Comparison of ENCODE assay signal across 8 cellular contexts in the genomic region with DNA sequence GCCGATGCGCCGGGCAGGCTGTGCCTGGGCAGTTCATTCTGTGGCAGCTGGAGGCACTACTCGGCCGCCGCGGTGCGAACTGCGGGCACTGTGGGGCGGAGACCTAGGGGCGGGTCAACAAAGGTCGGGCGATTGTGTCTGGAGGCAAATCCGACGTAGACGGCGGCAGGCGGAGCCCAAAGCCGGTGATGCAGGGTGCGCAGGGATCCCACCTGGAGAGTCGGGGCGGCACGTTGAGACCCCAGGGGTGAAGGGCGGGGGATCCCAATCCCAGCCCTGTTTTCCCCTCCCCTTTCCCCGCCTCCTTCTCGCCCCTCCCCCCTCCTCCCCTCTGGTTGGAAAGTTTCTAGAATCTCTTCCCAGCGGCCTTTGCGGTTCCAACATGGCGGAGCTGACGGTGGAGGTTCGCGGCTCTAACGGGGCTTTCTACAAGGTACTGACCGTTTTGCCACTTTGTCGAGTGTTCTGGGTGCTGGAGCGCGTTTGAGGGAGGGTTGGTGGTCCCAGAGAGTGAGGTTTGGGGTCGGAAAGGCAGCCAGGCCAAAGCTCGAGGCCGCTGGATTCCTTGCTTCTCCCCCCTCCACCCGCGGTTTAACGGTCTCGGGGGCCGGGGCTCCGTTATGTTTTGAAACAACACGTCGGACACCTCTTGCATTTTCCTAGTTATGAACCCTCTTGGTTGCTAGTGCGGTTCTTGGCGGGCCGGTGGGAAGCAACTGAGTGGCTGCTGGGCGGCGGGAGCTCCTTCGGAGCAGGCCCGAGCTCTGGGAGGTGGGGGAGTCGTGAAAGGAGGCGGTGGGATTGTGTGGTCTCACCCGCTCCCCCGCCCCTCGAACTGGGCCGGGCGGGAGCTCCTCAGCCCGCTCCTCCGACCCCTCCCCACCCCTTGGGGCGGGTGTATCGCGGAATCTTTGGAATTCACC. TPM values are rescaled to one million over a fixed set of nuclear protein-coding genes. Genes with fewer than 3 reads are reported as not detected.
A peak's percentile ranks its signal among the peaks of the same experiment; 100 is the strongest.
DNase-seq lines count a peak whose midpoint lies in the region; ATAC-seq and TF ChIP-seq lines count a peak whose summit lies in the region.

A gene (plus strand): TSS at position 367 of the 923 bp plus-strand sequence. CDS start 16 bp downstream, at position 383.

- POLR2A ChIA-PET in PC-9 (lab: Charles Lee; ENCODE audit: unreplicated experiment) = interaction anchor here (0.6 to 0.7 kb wide), 4 partner anchors 57 to 1350 kb away, joined by 4 to 32 read pairs (median 4); a partner anchor contains a TSS

- peak within 1 kb of the TSS; percentile 79 for H3K4me2 ChIP-seq in PC-9

- peak within 1 kb of the TSS; percentile 88 for H2AFZ ChIP-seq in PC-9

- peaks cover 44% of the 10 kb centered on the region for H4K20me1 ChIP-seq in PC-9 (ENCODE audit: insufficient read depth)

- ATAC-seq in GM21717 (IDR thresholded peaks at IDR 0.05; ENCODE audit: unreplicated experiment) = peak; percentile 100
- ATAC-seq in esophagus mucosa = peak; percentile 98

- H3K9me3 ChIP-seq in PC-9 (ENCODE audit: insufficient read depth, low read depth) = no peaks in the 10 kb centered on the region
- H3K9me3 ChIP-seq in muscle layer of duodenum (ENCODE audit: control insufficient read depth in 1 of 2, low read length in 2 of 2) = no peaks in the 10 kb centered on the region

- peak within 1 kb of the TSS; percentile 63 for H3K4me3 ChIP-seq in PC-9
- H3K4me3 ChIP-seq in muscle layer of duodenum (ENCODE audit: low read depth in 1 of 2, low read length in 2 of 2) = peak within 1 kb of the TSS; percentile 94 to 95

- H3K4me1 ChIP-seq in PC-9 (replicated peaks; ENCODE audit: insufficient read depth) (peaks cover 21% of the 10 kb centered on the region), muscle layer of duodenum (ENCODE audit: control insufficient read depth in 1 of 2, insufficient read depth in 2 of 2, low read length in 2 of 2) (peaks cover 5 to 26% of the 10 kb centered on the region in 2 donors)

- H3K36me3 Mint-ChIP-seq in activated T-cell treated with anti-CD3 and anti-CD28 coated beads, Interleukin-2, amount 50 U/mL, for 24 hours (ENCODE audit: low read depth) = peaks cover 55% of the 10 kb centered on the region

- no peaks in the 10 kb centered on the region for H3K9me3 Mint-ChIP-seq in activated T-cell treated with anti-CD3 and anti-CD28 coated beads, Interleukin-2, amount 50 U/mL, for 24 hours

- peak within 1 kb of the TSS; percentile 98 for H3K27ac Mint-ChIP-seq in activated T-cell treated with anti-CD3 and anti-CD28 coated beads, Interleukin-2, amount 50 U/mL, for 24 hours

- H3F3A ChIP-seq in PC-9 (ENCODE audit: insufficient read depth, low read depth) = no peaks in the 10 kb centered on the region

- peak; percentile 76 for DNase-seq in DMS79 (lab: John Stamatoyannopoulos, UW)
- peak; percentile 93 for DNase-seq in KBM-7
- peak; percentile 90 to 97 for DNase-seq in PC-9
- DNase-seq in activated T-cell treated with anti-CD3 and anti-CD28 coated beads, Interleukin-2, amount 50 U/mL, for 24 hours = peak; percentile 95
- DNase-seq in stimulated activated CD8-positive, alpha-beta memory T cell treated with anti-CD3 and anti-CD28 coated beads, Interleukin-7, amount 100 ng/mL, for 48 hours (ENCODE audit: extremely low read depth in 1 of 2, low read depth in 1 of 2) = peak; percentile 88 to 93

- TF ChIP-seq CTCF in PC-9 (conservative IDR thresholded peaks at IDR 0.05) = peak; percentile 69

- H3K27me3 Mint-ChIP-seq in activated T-cell treated with anti-CD3 and anti-CD28 coated beads, Interleukin-2, amount 50 U/mL, for 24 hours = no peaks in the 10 kb centered on the region

- peaks cover 51% of the 10 kb centered on the region for H3K79me2 ChIP-seq in PC-9 (ENCODE audit: low read depth)

- in situ Hi-C loops in KBM-7 (cut with MboI; ENCODE audit: low pct_unique_long_range_greater_than_20kb, low sequenced_read_pairs) = no loop called here

- H3K36me3 ChIP-seq in PC-9 (ENCODE audit: low read depth) (peaks cover 18% of the 10 kb centered on the region), muscle layer of duodenum (ENCODE audit: control insufficient read depth in 1 of 2, insufficient read depth in 2 of 2, low read length in 2 of 2) (peaks cover 0 to 4% of the 10 kb centered on the region in 2 donors)

- H3K9me2 ChIP-seq in PC-9 (ENCODE audit: insufficient read depth) = no peaks in the 10 kb centered on the region

- intact Hi-C loops in PC-9 (cut with micrococcal nuclease; ENCODE audit: unreplicated experiment) = loop anchor here (1.0 to 5.0 kb wide), 2 partner anchors 77 to 235 kb away; a partner anchor contains a TSS

- peaks cover 60% of the 10 kb centered on the region for H3K4me1 Mint-ChIP-seq in activated T-cell treated with anti-CD3 and anti-CD28 coated beads, Interleukin-2, amount 50 U/mL, for 24 hours (ENCODE audit: low read depth)

- no peaks in the 10 kb centered on the region for H3K27me3 ChIP-seq in PC-9 (ENCODE audit: insufficient read depth, low read depth)
- H3K27me3 ChIP-seq in muscle layer of duodenum (ENCODE audit: low read depth, low read length) = no peaks in the 10 kb centered on the region

- BruUV-seq in PC-9 (replicated peaks; lab: Mats Ljungman, UMichigan) = TSS peak; percentile 68

- H3K4me3 Mint-ChIP-seq in activated T-cell treated with anti-CD3 and anti-CD28 coated beads, Interleukin-2, amount 50 U/mL, for 24 hours = peak within 1 kb of the TSS; percentile 92

- H3K27ac ChIP-seq in PC-9 (peak within 1 kb of the TSS; percentile 64), muscle layer of duodenum (ENCODE audit: low read length) (peak within 1 kb of the TSS; percentile 91)

- CTCF ChIA-PET in PC-9 (lab: Charles Lee) = interaction anchor here (0.5 to 0.6 kb wide), 7 partner anchors 20 to 1326 kb away, joined by 3 to 14 read pairs (median 7); a partner anchor contains a TSS

RNA-seq across cellular contexts. Expression of the gene that starts here (rescaled TPM):
- total RNA-seq in PC-9 (2021) = 236 and 288 TPM in 2 replicates
- 54.0 TPM for total RNA-seq in esophagus mucosa

Comparison
In these comparisons a context has a peak if more than half of its experiments do, and no peak if none do; other contexts are left out.
1. Peak in every context shown above with its lines: DNase-seq, ATAC-seq, H3K4me3 ChIP-seq and H3K27ac ChIP-seq.